In genomic region chr7:141286522-141286921, GRCh38 we compare ENCODE assay signal across 16 cellular contexts.
DNase-seq lines count a peak whose midpoint lies in the region; ATAC-seq and TF ChIP-seq lines count a peak whose summit lies in the region.
"Had no signal": no experiment of that assay in that cellular context is flagged by ENCODE, and none has a peak within 500 bp of the region (broad histone marks: within the 10 kb centered on the region; RNA-seq: fewer than 3 reads in every experiment).

No MANE protein-coding gene starts in this region.

- DNase-seq in heart right ventricle (no peak), right atrium auricular region (ENCODE audit: low spot score) (no peak), thyroid gland (peak; percentile 12 to 14), ovary (no peak)
- DNase-seq: 8988T; CD4-positive, alpha-beta memory T cell; DMS153; DMS79; GDM1; GM23248 had no signal

- H3K9me3 ChIP-seq in heart right ventricle (no peaks in the 10 kb centered on the region), right atrium auricular region (no peaks in the 10 kb centered on the region), thyroid gland (no peaks in the 10 kb centered on the region), ovary (no peaks in the 10 kb centered on the region)
- H3K9me3 ChIP-seq: BLaER1, HAP-1 had no signal

- intact Hi-C loops in heart right ventricle (cut with DNase I): no loop called here
- intact Hi-C loops in thyroid gland (cut with DNase I): no loop called here
- intact Hi-C loops in ovary (cut with DNase I): no loop called here

- H3K36me3 ChIP-seq in heart right ventricle (no peaks in the 10 kb centered on the region), right atrium auricular region (no peaks in the 10 kb centered on the region), thyroid gland (no peaks in the 10 kb centered on the region), ovary (no peaks in the 10 kb centered on the region)
- H3K36me3 ChIP-seq: BLaER1, HAP-1 had no signal

- 60 to 65% methylated on average over 3 of the region's 3 CpGs for WGBS in heart right ventricle, 2 donors
- 42 to 60% methylated on average over 3 of the region's 3 CpGs for WGBS in thyroid gland, 2 donors
- WGBS in ovary, 3 donors: 63 to 71% (median 63%) methylated on average over 3 of the region's 3 CpGs

- no peak for TF ChIP-seq POLR2A in thyroid gland (IDR thresholded peaks at IDR 0.05)
- TF ChIP-seq POLR2A in ovary (IDR thresholded peaks at IDR 0.05): no peak

- no peak for TF ChIP-seq CTCF in VCaP (conservative IDR thresholded peaks at IDR 0.05)
- TF ChIP-seq CTCF in heart right ventricle (IDR thresholded peaks at IDR 0.05): no peak
- TF ChIP-seq CTCF in right atrium auricular region (IDR thresholded peaks at IDR 0.05): no peak
- no peak for TF ChIP-seq CTCF in thyroid gland (IDR thresholded peaks at IDR 0.05)
- TF ChIP-seq CTCF in ovary (IDR thresholded peaks at IDR 0.05): no peak

- peaks cover 0 to 38% (median 16%) of the 10 kb centered on the region in 9 donors for H3K4me1 ChIP-seq in heart right ventricle
- H3K4me1 ChIP-seq in right atrium auricular region: peaks cover 0 to 31% of the 10 kb centered on the region in 2 donors
- H3K4me1 ChIP-seq in thyroid gland: peaks cover 33 to 36% of the 10 kb centered on the region in 2 donors
- H3K4me1 ChIP-seq in ovary (ENCODE audit: insufficient read depth): no peaks in the 10 kb centered on the region
- H3K4me1 ChIP-seq: HAP-1 had no signal

- peak overlapping the region; percentile 93 for H3K27ac ChIP-seq in VCaP
- H3K27ac ChIP-seq in heart right ventricle: peak overlapping the region in 2 of 10 donors; percentile 11 to 19
- peak overlapping the region; percentile 46 to 79 for H3K27ac ChIP-seq in right atrium auricular region
- H3K27ac ChIP-seq in thyroid gland: peak overlapping the region in 1 of 3 donors; percentile 18
- no peak overlapping the region for H3K27ac ChIP-seq in ovary
- H3K27ac ChIP-seq: BLaER1, GM23248, HL-60 had no signal

- H3K4me3 ChIP-seq in heart right ventricle (no peak overlapping the region), right atrium auricular region (no peak overlapping the region), thyroid gland (replicated peaks in 1 of 3) (no peak overlapping the region), ovary (no peak overlapping the region)
- H3K4me3 ChIP-seq: BLaER1, GM23248, HAP-1 had no signal

- H3K27me3 ChIP-seq in heart right ventricle (no peaks in the 10 kb centered on the region), right atrium auricular region (no peaks in the 10 kb centered on the region), thyroid gland (no peaks in the 10 kb centered on the region), ovary (no peaks in the 10 kb centered on the region)
- H3K27me3 ChIP-seq: BLaER1 had no signal

- ATAC-seq in heart right ventricle (peak in 5 of 8 donors; percentile 30 to 72 (median 41)), GM21723 (IDR thresholded peaks at IDR 0.05; ENCODE audit: unreplicated experiment) (no peak), HG02798 (IDR thresholded peaks at IDR 0.05; ENCODE audit: poor library complexity, unreplicated experiment) (no peak)

- TF ChIP-seq EP300 in ovary (IDR thresholded peaks at IDR 0.05): no peak

Comparison
In these comparisons a context has a peak if more than half of its experiments do, and no peak if none do; other contexts are left out.
1. H3K27ac ChIP-seq: peak in VCaP (single experiment) and right atrium auricular region (2 of 2); none in ovary (0 of 2).
2. ATAC-seq: peak in heart right ventricle (5 of 8); none in GM21723 (single experiment) and HG02798 (single experiment).
3. DNase-seq: peak in thyroid gland (2 of 2); none in heart right ventricle (0 of 2), right atrium auricular region (single experiment) and ovary (0 of 5).